ENCODE assay signal across 1 cellular context in the genomic region with DNA sequence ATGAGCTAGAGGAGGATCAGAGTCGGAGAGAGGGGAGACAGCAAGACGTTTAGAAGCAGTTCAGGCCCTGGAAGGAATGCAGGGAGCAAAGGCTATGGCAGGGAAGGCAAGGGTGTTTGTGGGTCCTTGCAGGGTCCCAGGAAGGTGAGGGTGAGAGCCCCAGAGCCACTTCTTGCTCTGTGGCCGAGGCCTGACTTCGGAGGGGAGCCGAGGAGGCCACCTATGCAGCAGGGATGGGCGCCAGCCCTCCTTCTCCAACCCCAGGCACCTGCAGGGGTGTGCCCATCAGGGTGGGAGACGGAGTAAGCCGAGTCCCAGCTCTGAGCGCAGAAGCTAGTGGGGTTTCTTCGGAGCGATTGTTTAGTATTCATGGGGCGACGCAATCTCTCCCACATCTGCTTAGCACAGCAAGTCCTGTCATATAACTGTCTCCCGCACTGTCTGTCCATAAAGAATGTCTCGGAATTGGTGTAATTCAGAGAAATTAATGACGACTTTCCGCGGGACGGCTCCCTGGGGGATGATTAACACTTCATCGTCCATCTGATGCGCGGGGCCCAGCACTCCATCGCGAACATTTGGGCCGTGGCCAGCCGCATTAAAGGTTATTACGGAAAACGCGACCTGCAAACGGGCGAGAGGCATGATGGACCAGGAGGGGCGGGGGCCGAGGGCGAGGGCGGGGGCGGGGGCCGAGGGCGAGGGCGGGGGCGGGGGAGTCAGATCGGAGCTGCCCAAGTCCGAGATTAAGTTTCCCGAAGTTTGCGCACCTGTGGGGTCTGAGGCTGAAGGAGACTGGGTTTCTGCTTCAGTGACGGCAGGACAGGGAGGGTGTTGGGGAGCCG.
TF ChIP-seq lines count a peak whose summit lies in the region.

No MANE protein-coding gene starts in this region.

TF ChIP-seq in HepG2, 621 proteins besides CTCF, POLR2A, EP300 and RAD21:
- TF ChIP-seq, protein P1, sequence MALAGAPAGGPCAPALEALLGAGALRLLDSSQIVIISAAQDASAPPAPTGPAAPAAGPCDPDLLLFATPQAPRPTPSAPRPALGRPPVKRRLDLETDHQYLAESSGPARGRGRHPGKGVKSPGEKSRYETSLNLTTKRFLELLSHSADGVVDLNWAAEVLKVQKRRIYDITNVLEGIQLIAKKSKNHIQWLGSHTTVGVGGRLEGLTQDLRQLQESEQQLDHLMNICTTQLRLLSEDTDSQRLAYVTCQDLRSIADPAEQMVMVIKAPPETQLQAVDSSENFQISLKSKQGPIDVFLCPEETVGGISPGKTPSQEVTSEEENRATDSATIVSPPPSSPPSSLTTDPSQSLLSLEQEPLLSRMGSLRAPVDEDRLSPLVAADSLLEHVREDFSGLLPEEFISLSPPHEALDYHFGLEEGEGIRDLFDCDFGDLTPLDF (CRISPR knock-in tag; IDR thresholded peaks at IDR 0.05) = no peak
- TF ChIP-seq PCBP2 (optimal IDR thresholded peaks at IDR 0.05; ENCODE audit: low read depth, low read length, poor library complexity, severe bottlenecking) = no peak
- TF ChIP-seq, protein P2, sequence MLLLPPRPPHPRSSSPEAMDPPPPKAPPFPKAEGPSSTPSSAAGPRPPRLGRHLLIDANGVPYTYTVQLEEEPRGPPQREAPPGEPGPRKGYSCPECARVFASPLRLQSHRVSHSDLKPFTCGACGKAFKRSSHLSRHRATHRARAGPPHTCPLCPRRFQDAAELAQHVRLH (CRISPR knock-in tag; IDR thresholded peaks at IDR 0.05; ENCODE audit: borderline replicate concordance, low read depth) = no peak
- no peak for TF ChIP-seq ZBTB3 (CRISPR knock-in tag; IDR thresholded peaks at IDR 0.05; ENCODE audit: borderline replicate concordance, low read depth)
- no peak for TF ChIP-seq ISX (CRISPR knock-in tag; conservative IDR thresholded peaks at IDR 0.05)
- TF ChIP-seq KLF16 (CRISPR knock-in tag; IDR thresholded peaks at IDR 0.05) = no peak
- TF ChIP-seq FOXC1 (CRISPR knock-in tag; IDR thresholded peaks at IDR 0.05; ENCODE audit: borderline replicate concordance) = no peak
- no peak for TF ChIP-seq ZNF652 (CRISPR knock-in tag; IDR thresholded peaks at IDR 0.05; ENCODE audit: borderline replicate concordance, low read depth)
TF ChIP-seq in HepG2: peak in this region for 0.
